In the genomic region with DNA sequence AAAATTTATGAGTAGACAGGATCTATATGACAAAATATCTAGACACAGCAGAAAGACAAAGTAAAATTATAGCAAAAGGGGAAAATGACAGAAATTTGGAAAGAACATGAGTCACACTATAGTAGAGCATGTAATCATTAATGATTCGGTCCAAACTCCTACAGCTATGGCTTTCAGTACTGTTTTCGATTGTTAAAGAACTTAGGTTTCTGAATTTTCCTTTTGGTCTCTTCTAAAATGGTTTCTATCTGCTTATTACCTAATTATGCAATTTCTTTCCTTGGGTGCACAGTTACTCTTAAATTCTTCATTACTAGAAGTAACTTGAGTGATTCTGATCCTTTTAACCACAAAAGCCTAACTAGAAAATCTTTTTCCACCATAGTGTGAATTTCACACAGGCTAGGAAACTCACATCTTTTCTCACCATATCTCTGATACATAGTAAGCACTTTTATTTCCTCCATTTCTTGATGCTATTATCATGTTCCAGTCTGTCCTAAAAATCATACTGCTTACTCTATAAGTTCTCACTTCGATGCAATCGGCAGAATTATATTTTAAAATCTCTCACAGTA, we compare ENCODE assay signal across 14 cellular contexts.
DNase-seq lines count a peak whose midpoint lies in the region; ATAC-seq, FAIRE-seq and TF ChIP-seq lines count a peak whose summit lies in the region.
"Had no signal": no experiment of that assay in that cellular context is flagged by ENCODE, and none has a peak within 500 bp of the region (broad histone marks: within the 10 kb centered on the region; RNA-seq: fewer than 3 reads in every experiment).

No MANE protein-coding gene starts in this region.

- intact Hi-C loops in tibial artery (cut with DNase I; ENCODE audit: low total_unique reads): no loop called here
- intact Hi-C loops in esophagus muscularis mucosa (cut with DNase I): no loop called here

- H3K4me3 ChIP-seq in tibial artery: no peak overlapping the region
- H3K4me3 ChIP-seq in esophagus muscularis mucosa: no peak overlapping the region
- H3K4me3 ChIP-seq in small intestine (ENCODE audit: low read depth in 1 of 2, low read length in 2 of 2): no peak overlapping the region
- H3K4me3 ChIP-seq: coronary artery, tibial nerve had no signal

- TF ChIP-seq CTCF in tibial artery (IDR thresholded peaks at IDR 0.05): no peak
- no peak for TF ChIP-seq CTCF in esophagus muscularis mucosa (IDR thresholded peaks at IDR 0.05)

- no peak for TF ChIP-seq POLR2A in GM18505 (IDR thresholded peaks at IDR 0.05; ENCODE audit: borderline replicate concordance, extremely low read depth, insufficient read depth, insufficient read length)
- no peak for TF ChIP-seq POLR2A in esophagus muscularis mucosa (IDR thresholded peaks at IDR 0.05; ENCODE audit: low read depth)

- H3K9me3 ChIP-seq in tibial artery (no peaks in the 10 kb centered on the region), esophagus muscularis mucosa (no peaks in the 10 kb centered on the region), small intestine (ENCODE audit: control insufficient read depth, low read depth) (no peaks in the 10 kb centered on the region)
- H3K9me3 ChIP-seq: tibial nerve had no signal

- H3K36me3 ChIP-seq in tibial artery (no peaks in the 10 kb centered on the region), esophagus muscularis mucosa (no peaks in the 10 kb centered on the region), small intestine (ENCODE audit: control insufficient read depth in 2 of 2, insufficient read depth in 2 of 2, low read length in 2 of 2) (no peaks in the 10 kb centered on the region)
- H3K36me3 ChIP-seq: tibial nerve had no signal

- no peak overlapping the region for H3K27ac ChIP-seq in tibial artery
- H3K27ac ChIP-seq in esophagus muscularis mucosa (replicated peaks in 1 of 4): no peak overlapping the region
- H3K27ac ChIP-seq in small intestine (ENCODE audit: low read depth in 1 of 2, low read length in 1 of 2): no peak overlapping the region
- H3K27ac ChIP-seq: coronary artery, tibial nerve had no signal

- ATAC-seq in GM18505 (IDR thresholded peaks at IDR 0.05; ENCODE audit: unreplicated experiment) (peak; percentile 73), GM19463 (IDR thresholded peaks at IDR 0.05; ENCODE audit: unreplicated experiment) (peak; percentile 87), HG02798 (IDR thresholded peaks at IDR 0.05; ENCODE audit: poor library complexity, unreplicated experiment) (peak; percentile 95), HG03439 (IDR thresholded peaks at IDR 0.05; ENCODE audit: unreplicated experiment) (peak; percentile 84)
- ATAC-seq: Right ventricle myocardium inferior, sciatic nerve had no signal

- no peak for FAIRE-seq in small intestine (lab: Jason Lieb, UNC)

- WGBS in esophagus muscularis mucosa: 90% methylated on average over 4 of the region's 4 CpGs
- WGBS in small intestine, 3 donors: 81 to 89% (median 87%) methylated on average over 4 of the region's 4 CpGs

- DNase-seq in COLO829 (ENCODE audit: low spot score) (no peak), tibial artery (no peak), esophagus muscularis mucosa (ENCODE audit: extremely low spot score) (no peak), small intestine (no peak)
- DNase-seq: amniotic stem cell, NCI-H446 treated with DMSO at 0.1 percent for 48 hours had no signal

- H3K4me1 ChIP-seq in tibial artery (no peaks in the 10 kb centered on the region), esophagus muscularis mucosa (no peaks in the 10 kb centered on the region), small intestine (ENCODE audit: control insufficient read depth in 2 of 2, insufficient read depth in 1 of 2, low read depth in 1 of 2, low read length in 1 of 2) (no peaks in the 10 kb centered on the region)
- H3K4me1 ChIP-seq: tibial nerve had no signal

- no peak for TF ChIP-seq EP300 in esophagus muscularis mucosa (IDR thresholded peaks at IDR 0.05)

- no peaks in the 10 kb centered on the region for H3K27me3 ChIP-seq in tibial artery
- H3K27me3 ChIP-seq in esophagus muscularis mucosa: no peaks in the 10 kb centered on the region
- no peaks in the 10 kb centered on the region for H3K27me3 ChIP-seq in small intestine (ENCODE audit: control insufficient read depth in 2 of 2, insufficient read depth in 2 of 2, low read length in 2 of 2)
- H3K27me3 ChIP-seq: tibial nerve had no signal
